In genomic region chr14:30243157-30243556, GRCh38 we compare ENCODE assay signal across 12 cellular contexts.
"Had no signal": no experiment of that assay in that cellular context is flagged by ENCODE, and none has a peak within 500 bp of the region (broad histone marks: within the 10 kb centered on the region; RNA-seq: fewer than 3 reads in every experiment).

No MANE protein-coding gene starts in this region.

- ATAC-seq: stimulated activated effector memory CD8-positive, alpha-beta T cell treated with anti-CD3 and anti-CD28 coated beads, Interleukin-12 subunit alpha, Interleukin-12 subunit beta, amount 100 ng/mL, for 72 hours; WTC11 had no signal

- H3K27ac ChIP-seq: coronary artery, hepatocyte, neural progenitor cell, ovary, tibial nerve had no signal

- DNase-seq: activated CD4-positive, alpha-beta T cell treated with anti-CD3 and anti-CD28 coated beads, Interleukin-2, amount 10 ng/mL, durations not matched to agents 24 days and 14 days; activated CD8-positive, alpha-beta memory T cell treated with anti-CD3 and anti-CD28 coated beads for 24 hours; activated naive CD4-positive, alpha-beta T cell treated with anti-CD3 and anti-CD28 coated beads for 36 hours; effector CD8-positive, alpha-beta T cell; erythroblast; ovary had no signal
